Comparison of ENCODE assay signal across 8 cellular contexts in genomic region chr22:23180301-23180892, GRCh38. TPM values are rescaled to one million over a fixed set of nuclear protein-coding genes. Genes with fewer than 3 reads are reported as not detected.
DNase-seq lines count a peak whose midpoint lies in the region; ATAC-seq and TF ChIP-seq lines count a peak whose summit lies in the region.

TSS of gene BCR (plus strand) at chr22:23180509. CDS start at chr22:23180961, 452 bp downstream.

- no peaks in the 10 kb centered on the region for H3K27me3 Mint-ChIP-seq in activated T-helper 1 cell treated with anti-CD3 and anti-CD28 coated beads, Interleukin-12 subunit alpha, Interleukin-12 subunit beta, Interleukin-2, Interleukin-4 antibody, amounts not matched to agents 30 ng/mL and 10 ng/mL and 1 ng/mL, durations not matched to agents 14 hours and 24 hours and 36 hours (ENCODE audit: insufficient read depth)
- H3K27me3 Mint-ChIP-seq in stimulated activated naive CD8-positive, alpha-beta T cell treated with anti-CD3 and anti-CD28 coated beads, Interleukin-15, Interleukin-2, amounts not matched to agents 100 ng/mL and 50 ng/mL, for 24 hours: no peaks in the 10 kb centered on the region

- peak in 1 of 6 experiments; percentile 6 for TF ChIP-seq CTCF in esophagus squamous epithelium (IDR thresholded peaks at IDR 0.05)

- peaks cover 9% of the 10 kb centered on the region for H3K9me3 ChIP-seq in HAP-1
- H3K9me3 ChIP-seq in esophagus squamous epithelium: peaks cover 0 to 11% (median 0%) of the 10 kb centered on the region in 3 donors

- H3K4me3 ChIP-seq in HAP-1 (peak within 1 kb of the TSS; percentile 26), esophagus squamous epithelium (peak within 1 kb of the TSS; percentile 55 to 89 (median 70))

- H3K4me3 Mint-ChIP-seq in activated T-helper 1 cell treated with anti-CD3 and anti-CD28 coated beads, Interleukin-12 subunit alpha, Interleukin-12 subunit beta, Interleukin-2, Interleukin-4 antibody, amounts not matched to agents 30 ng/mL and 10 ng/mL and 1 ng/mL, durations not matched to agents 14 hours and 24 hours and 36 hours: peak within 1 kb of the TSS; percentile 92
- peak within 1 kb of the TSS; percentile 91 for H3K4me3 Mint-ChIP-seq in stimulated activated naive CD8-positive, alpha-beta T cell treated with anti-CD3 and anti-CD28 coated beads, Interleukin-15, Interleukin-2, amounts not matched to agents 100 ng/mL and 50 ng/mL, for 24 hours

- no peaks in the 10 kb centered on the region for H3K36me3 ChIP-seq in HAP-1 (replicated peaks)
- peaks cover 0 to 6% (median 0%) of the 10 kb centered on the region in 3 donors for H3K36me3 ChIP-seq in esophagus squamous epithelium

- TF ChIP-seq POLR2A in esophagus squamous epithelium (IDR thresholded peaks at IDR 0.05): peak in 3 of 4 donors; percentile 40 to 91 (median 80)

- H3K27me3 ChIP-seq in HAP-1 (ENCODE audit: low read depth) (peaks cover 10% of the 10 kb centered on the region), esophagus squamous epithelium (no peaks in the 10 kb centered on the region)

- ATAC-seq in HG03469 (IDR thresholded peaks at IDR 0.05; ENCODE audit: unreplicated experiment): no peak

- H3K4me1 ChIP-seq in HAP-1 (peaks cover 3% of the 10 kb centered on the region; the same call in 1 of the 2 replicates), esophagus squamous epithelium (peaks cover 49 to 79% (median 50%) of the 10 kb centered on the region in 3 donors)

- peaks cover 26% of the 10 kb centered on the region for H3K36me3 Mint-ChIP-seq in activated T-helper 1 cell treated with anti-CD3 and anti-CD28 coated beads, Interleukin-12 subunit alpha, Interleukin-12 subunit beta, Interleukin-2, Interleukin-4 antibody, amounts not matched to agents 30 ng/mL and 10 ng/mL and 1 ng/mL, durations not matched to agents 14 hours and 24 hours and 36 hours (ENCODE audit: low read depth)
- peaks cover 13% of the 10 kb centered on the region for H3K36me3 Mint-ChIP-seq in stimulated activated naive CD8-positive, alpha-beta T cell treated with anti-CD3 and anti-CD28 coated beads, Interleukin-15, Interleukin-2, amounts not matched to agents 100 ng/mL and 50 ng/mL, for 24 hours (ENCODE audit: low read depth)

- intact Hi-C loops in activated T-helper 1 cell treated with anti-CD3 and anti-CD28 coated beads, Interleukin-12 subunit alpha, Interleukin-12 subunit beta, Interleukin-2, Interleukin-4 antibody, amounts not matched to agents 30 ng/mL and 10 ng/mL and 1 ng/mL, durations not matched to agents 14 hours and 24 hours and 36 hours (cut with micrococcal nuclease): loop anchor here (1.0 kb wide), 1 partner anchor 38 kb away; no protein-coding TSS in a partner anchor
- intact Hi-C loops in esophagus squamous epithelium (cut with DNase I): no loop called here

- H3K27ac Mint-ChIP-seq in activated T-helper 1 cell treated with anti-CD3 and anti-CD28 coated beads, Interleukin-12 subunit alpha, Interleukin-12 subunit beta, Interleukin-2, Interleukin-4 antibody, amounts not matched to agents 30 ng/mL and 10 ng/mL and 1 ng/mL, durations not matched to agents 14 hours and 24 hours and 36 hours: peak within 1 kb of the TSS; percentile 81
- peak within 1 kb of the TSS; percentile 92 for H3K27ac Mint-ChIP-seq in stimulated activated naive CD8-positive, alpha-beta T cell treated with anti-CD3 and anti-CD28 coated beads, Interleukin-15, Interleukin-2, amounts not matched to agents 100 ng/mL and 50 ng/mL, for 24 hours

- peak within 1 kb of the TSS; percentile 86 to 93 (median 91) for H3K27ac ChIP-seq in esophagus squamous epithelium

- in situ Hi-C loops in HAP-1 (cut with MboI; ENCODE audit: low sequenced_read_pairs): no loop called here

- H3K4me1 Mint-ChIP-seq in activated T-helper 1 cell treated with anti-CD3 and anti-CD28 coated beads, Interleukin-12 subunit alpha, Interleukin-12 subunit beta, Interleukin-2, Interleukin-4 antibody, amounts not matched to agents 30 ng/mL and 10 ng/mL and 1 ng/mL, durations not matched to agents 14 hours and 24 hours and 36 hours (ENCODE audit: low read depth): peaks cover 66% of the 10 kb centered on the region
- peaks cover 58% of the 10 kb centered on the region for H3K4me1 Mint-ChIP-seq in stimulated activated naive CD8-positive, alpha-beta T cell treated with anti-CD3 and anti-CD28 coated beads, Interleukin-15, Interleukin-2, amounts not matched to agents 100 ng/mL and 50 ng/mL, for 24 hours (ENCODE audit: low read depth)

- DNase-seq in CD1c-positive myeloid dendritic cell (ENCODE audit: extremely low spot score): peak; percentile 66
- peak in 1 of 2 experiments; percentile 72 for DNase-seq in HAP-1 (ENCODE audit: low spot score in 2 of 2)
- peak; percentile 81 for DNase-seq in OCI-M1 (lab: John Stamatoyannopoulos, UW)
- peak; percentile 58 for DNase-seq in activated T-helper 1 cell treated with anti-CD3 and anti-CD28 coated beads, Interleukin-12 subunit alpha, Interleukin-12 subunit beta, Interleukin-2, Interleukin-4 antibody, amounts not matched to agents 30 ng/mL and 10 ng/mL and 1 ng/mL, durations not matched to agents 14 hours and 24 hours and 36 hours (ENCODE audit: low spot score)
- no peak for DNase-seq in esophagus squamous epithelium (lab: John Stamatoyannopoulos, UW)
- peak; percentile 63 for DNase-seq in mucosa of gallbladder (ENCODE audit: low spot score)

- H3K9me3 Mint-ChIP-seq in activated T-helper 1 cell treated with anti-CD3 and anti-CD28 coated beads, Interleukin-12 subunit alpha, Interleukin-12 subunit beta, Interleukin-2, Interleukin-4 antibody, amounts not matched to agents 30 ng/mL and 10 ng/mL and 1 ng/mL, durations not matched to agents 14 hours and 24 hours and 36 hours: peaks cover 16% of the 10 kb centered on the region
- no peaks in the 10 kb centered on the region for H3K9me3 Mint-ChIP-seq in stimulated activated naive CD8-positive, alpha-beta T cell treated with anti-CD3 and anti-CD28 coated beads, Interleukin-15, Interleukin-2, amounts not matched to agents 100 ng/mL and 50 ng/mL, for 24 hours

- WGBS in esophagus squamous epithelium, 2 donors: 0% methylated on average over 4 of the region's 88 CpGs; no CpG with 5 or more reads in 1 of the 2 donors

RNA-seq across cellular contexts. Expression of gene BCR, which starts in this region (rescaled TPM):
- 56.8 and 62.0 TPM in 2 replicates for total RNA-seq in activated T-helper 1 cell treated with anti-CD3 and anti-CD28 coated beads, Interleukin-12 subunit alpha, Interleukin-12 subunit beta, Interleukin-2, Interleukin-4 antibody, amounts not matched to agents 30 ng/mL and 10 ng/mL and 1 ng/mL, durations not matched to agents 14 hours and 24 hours and 36 hours
- total RNA-seq in esophagus squamous epithelium (10 to 100 TPM; 38.7 to 50.0 (median 47.5) TPM), mucosa of gallbladder (58.6 TPM)
